ENCODE assay signal across 24 cellular contexts in the genomic region with DNA sequence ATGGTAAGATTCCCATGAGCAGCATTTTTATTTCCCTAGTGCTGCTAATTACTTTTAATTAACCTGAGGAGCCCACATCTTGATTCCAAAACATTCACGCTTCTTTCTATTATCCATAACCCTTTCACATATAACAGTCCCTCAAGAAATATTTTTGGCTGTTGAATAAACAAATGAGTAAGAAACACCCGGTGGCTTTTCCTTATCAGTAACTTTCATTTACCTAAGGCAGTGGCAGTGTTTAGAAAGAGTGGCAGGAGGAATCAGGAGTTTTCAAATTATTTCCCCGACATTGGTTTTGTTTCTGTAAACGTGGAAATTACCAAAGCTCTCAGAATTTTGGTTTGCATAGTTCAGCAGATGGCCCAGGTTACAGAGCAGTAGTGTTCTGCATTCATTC.
"Had no signal": no experiment of that assay in that cellular context is flagged by ENCODE, and none has a peak within 500 bp of the region (broad histone marks: within the 10 kb centered on the region; RNA-seq: fewer than 3 reads in every experiment).

No MANE protein-coding gene starts in this region.

- H3K27me3 Mint-ChIP-seq: activated CD4-positive, alpha-beta memory T cell treated with anti-CD3 and anti-CD28 coated beads, Interleukin-2, amount 10 ng/mL, durations not matched to agents 7 days and 5 days; activated CD4-positive, alpha-beta T cell treated with anti-CD3 and anti-CD28 coated beads for 36 hours; activated CD4-positive, alpha-beta T cell treated with anti-CD3 and anti-CD28 coated beads, Interleukin-2, amount 10 ng/mL, durations not matched to agents 24 days and 14 days; activated naive CD8-positive, alpha-beta T cell; activated T-helper 17 cell treated with anti-CD3 and anti-CD28 coated beads, Interleukin-2, amount 50 U/mL, for 72 hours; central memory CD8-positive, alpha-beta T cell; dendritic cell treated with granulocyte-macrophage colony-stimulating factor and Interleukin-4, amounts not matched to agents 40 ng/mL and 50 ng/mL, for 4 days had no signal

- H3K4me3 ChIP-seq: coronary artery, dorsolateral prefrontal cortex had no signal

- ATAC-seq: activated CD4-positive, alpha-beta T cell treated with anti-CD3 and anti-CD28 coated beads for 36 hours; activated T-cell treated with anti-CD3 and anti-CD28 coated beads, Interleukin-2, amount 50 U/mL, for 4 hours; activated T-helper 17 cell treated with anti-CD3 and anti-CD28 coated beads, Interleukin-2, amount 50 U/mL, for 72 hours; esophagus mucosa had no signal

- H3K27me3 ChIP-seq: brain microvascular endothelial cell, dorsolateral prefrontal cortex had no signal

- H3K27ac Mint-ChIP-seq: activated CD4-positive, alpha-beta memory T cell treated with anti-CD3 and anti-CD28 coated beads, Interleukin-2, amount 10 ng/mL, durations not matched to agents 7 days and 5 days; activated CD4-positive, alpha-beta T cell treated with anti-CD3 and anti-CD28 coated beads for 36 hours; activated CD4-positive, alpha-beta T cell treated with anti-CD3 and anti-CD28 coated beads, Interleukin-2, amount 10 ng/mL, durations not matched to agents 24 days and 14 days; activated naive CD8-positive, alpha-beta T cell; activated T-helper 17 cell treated with anti-CD3 and anti-CD28 coated beads, Interleukin-2, amount 50 U/mL, for 72 hours; dendritic cell treated with granulocyte-macrophage colony-stimulating factor and Interleukin-4, amounts not matched to agents 40 ng/mL and 50 ng/mL, for 4 days; endodermal cell had no signal

- H3K4me1 Mint-ChIP-seq: activated CD4-positive, alpha-beta memory T cell treated with anti-CD3 and anti-CD28 coated beads, Interleukin-2, amount 10 ng/mL, durations not matched to agents 7 days and 5 days; activated CD4-positive, alpha-beta T cell treated with anti-CD3 and anti-CD28 coated beads for 36 hours; activated CD4-positive, alpha-beta T cell treated with anti-CD3 and anti-CD28 coated beads, Interleukin-2, amount 10 ng/mL, durations not matched to agents 24 days and 14 days; activated T-helper 17 cell treated with anti-CD3 and anti-CD28 coated beads, Interleukin-2, amount 50 U/mL, for 72 hours; central memory CD8-positive, alpha-beta T cell had no signal

- H3K4me3 Mint-ChIP-seq: activated CD4-positive, alpha-beta memory T cell treated with anti-CD3 and anti-CD28 coated beads, Interleukin-2, amount 10 ng/mL, durations not matched to agents 7 days and 5 days; activated CD4-positive, alpha-beta T cell treated with anti-CD3 and anti-CD28 coated beads for 36 hours; activated CD4-positive, alpha-beta T cell treated with anti-CD3 and anti-CD28 coated beads, Interleukin-2, amount 10 ng/mL, durations not matched to agents 24 days and 14 days; activated naive CD8-positive, alpha-beta T cell; activated T-cell treated with anti-CD3 and anti-CD28 coated beads, Interleukin-2, amount 50 U/mL, for 4 hours; activated T-helper 17 cell treated with anti-CD3 and anti-CD28 coated beads, Interleukin-2, amount 50 U/mL, for 72 hours; central memory CD8-positive, alpha-beta T cell; dendritic cell treated with granulocyte-macrophage colony-stimulating factor and Interleukin-4, amounts not matched to agents 40 ng/mL and 50 ng/mL, for 4 days; endodermal cell had no signal

- H3K36me3 ChIP-seq: brain microvascular endothelial cell had no signal

- H3K9me3 Mint-ChIP-seq: activated CD4-positive, alpha-beta T cell treated with anti-CD3 and anti-CD28 coated beads, Interleukin-2, amount 10 ng/mL, durations not matched to agents 24 days and 14 days; activated T-cell treated with anti-CD3 and anti-CD28 coated beads, Interleukin-2, amount 50 U/mL, for 4 hours; dendritic cell treated with granulocyte-macrophage colony-stimulating factor and Interleukin-4, amounts not matched to agents 40 ng/mL and 50 ng/mL, for 4 days had no signal

- H3K36me3 Mint-ChIP-seq: activated naive CD8-positive, alpha-beta T cell had no signal

- DNase-seq: activated CD4-positive, alpha-beta memory T cell treated with anti-CD3 and anti-CD28 coated beads, Interleukin-2, amount 10 ng/mL, durations not matched to agents 7 days and 5 days; activated CD4-positive, alpha-beta T cell treated with anti-CD3 and anti-CD28 coated beads for 36 hours; activated CD4-positive, alpha-beta T cell treated with anti-CD3 and anti-CD28 coated beads, Interleukin-2, amount 10 ng/mL, durations not matched to agents 24 days and 14 days; activated CD4-positive, CD25-positive, alpha-beta regulatory T cell; activated CD4-positive, CD25-positive, alpha-beta regulatory T cell treated with anti-CD3 and anti-CD28 coated beads, Interleukin-2, amount 50 U/mL, for 72 hours; activated effector memory CD4-positive, alpha-beta T cell treated with Interleukin-2 at 50 U/mL for 16 hours; activated gamma-delta T cell treated with Interleukin-2 at 50 U/mL for 16 hours; activated naive CD4-positive, alpha-beta T cell treated with anti-CD3 and anti-CD28 coated beads, Interleukin-2, amount 50 U/mL, for 16 hours; activated naive CD4-positive, alpha-beta T cell treated with Interleukin-2 at 50 U/mL for 16 hours; activated T-cell treated with anti-CD3 and anti-CD28 coated beads, Interleukin-2, amount 50 U/mL, for 4 hours; amniotic stem cell; anterior cingulate cortex; brain microvascular endothelial cell; dorsolateral prefrontal cortex; effector memory CD4-positive, alpha-beta T cell; endodermal cell; foreskin fibroblast; T-helper 2 cell had no signal

- H3K27ac ChIP-seq: brain microvascular endothelial cell, coronary artery, dorsolateral prefrontal cortex had no signal
